22 cellular contexts compared by ENCODE assay signal in genomic region chr12:101047652-101048051, GRCh38.
DNase-seq lines count a peak whose midpoint lies in the region; ATAC-seq, FAIRE-seq and TF ChIP-seq lines count a peak whose summit lies in the region.
"Had no signal": no experiment of that assay in that cellular context is flagged by ENCODE, and none has a peak within 500 bp of the region (broad histone marks: within the 10 kb centered on the region; RNA-seq: fewer than 3 reads in every experiment).

No MANE protein-coding gene starts in this region.

- POLR2A ChIA-PET in activated CD8-positive, alpha-beta T cell treated with anti-CD3 and anti-CD28 coated beads, Interleukin-2, amount 10 ng/mL, durations not matched to agents 7 days and 5 days (lab: Charles Lee): no interaction called here

- no peak overlapping the region for H3K4me3 Mint-ChIP-seq in astrocyte (ENCODE audit: unreplicated experiment)
- no peak overlapping the region for H3K4me3 Mint-ChIP-seq in activated CD8-positive, alpha-beta T cell treated with anti-CD3 and anti-CD28 coated beads, Interleukin-2, amount 10 ng/mL, durations not matched to agents 7 days and 5 days
- H3K4me3 Mint-ChIP-seq: B cell; CD4-positive, alpha-beta T cell; CD8-positive, alpha-beta T cell had no signal

- peaks cover 37% of the 10 kb centered on the region for H3K4me1 Mint-ChIP-seq in astrocyte (ENCODE audit: low read depth, unreplicated experiment)
- H3K4me1 Mint-ChIP-seq in activated CD8-positive, alpha-beta T cell treated with anti-CD3 and anti-CD28 coated beads, Interleukin-2, amount 10 ng/mL, durations not matched to agents 7 days and 5 days (ENCODE audit: low read depth): no peaks in the 10 kb centered on the region
- H3K4me1 Mint-ChIP-seq: B cell had no signal

- H3K9ac ChIP-seq in astrocyte (ENCODE audit: low read length): no peak overlapping the region
- H3K9ac ChIP-seq: BLaER1 treated with 17β-estradiol and CSF1 and Interleukin-3, amounts not matched to agents 10 nM and 100 nM had no signal

- peak; percentile 57 for DNase-seq in LNCaP clone FGC (ENCODE audit: low read depth)
- no peak for DNase-seq in astrocyte (ENCODE audit: low read depth)
- DNase-seq in fibroblast of villous mesenchyme (ENCODE audit: low read depth): peak; percentile 8
- DNase-seq in esophagus squamous epithelium (lab: John Stamatoyannopoulos, UW): no peak
- DNase-seq in stimulated activated CD4-positive, alpha-beta T cell treated with anti-CD3 and anti-CD28 coated beads, Interleukin-4, amount 100 ng/mL, for 4 hours: no peak
- no peak for DNase-seq in KG1 (lab: John Stamatoyannopoulos, UW)
- no peak for DNase-seq in activated CD8-positive, alpha-beta T cell treated with anti-CD3 and anti-CD28 coated beads, Interleukin-2, amount 10 ng/mL, durations not matched to agents 7 days and 5 days
- DNase-seq: AML-193; Caco-2; Calu3; CD4-positive, alpha-beta T cell; CD8-positive, alpha-beta T cell; DMS79 treated with DMSO at 0.1 percent for 48 hours; GF-D8 had no signal

- no peaks in the 10 kb centered on the region for H3K27me3 ChIP-seq in astrocyte (ENCODE audit: insufficient read depth, low read length)
- no peaks in the 10 kb centered on the region for H3K27me3 ChIP-seq in esophagus squamous epithelium
- H3K27me3 ChIP-seq: BLaER1 treated with 17β-estradiol and CSF1 and Interleukin-3, amounts not matched to agents 10 nM and 100 nM had no signal

- no peak for TF ChIP-seq POLR2A in esophagus squamous epithelium (IDR thresholded peaks at IDR 0.05)

- no peak overlapping the region for H2AFZ ChIP-seq in astrocyte (ENCODE audit: low read depth, low read length)

- FAIRE-seq in astrocyte (lab: Jason Lieb, UNC): peak; percentile 13
- FAIRE-seq: A549, D721Med, G401.6, GM12891, GM19239 had no signal

- H3K9me3 Mint-ChIP-seq in astrocyte (ENCODE audit: unreplicated experiment): peaks cover 3% of the 10 kb centered on the region
- no peaks in the 10 kb centered on the region for H3K9me3 Mint-ChIP-seq in activated CD8-positive, alpha-beta T cell treated with anti-CD3 and anti-CD28 coated beads, Interleukin-2, amount 10 ng/mL, durations not matched to agents 7 days and 5 days (ENCODE audit: insufficient read depth)
- H3K9me3 Mint-ChIP-seq: CD8-positive, alpha-beta T cell had no signal

- WGBS in esophagus squamous epithelium, 2 donors: 68 to 77% methylated on average over 1 of the region's 1 CpG

- H3K4me1 ChIP-seq in astrocyte (ENCODE audit: insufficient read depth, low read length) (peaks cover 18% of the 10 kb centered on the region), esophagus squamous epithelium (peaks cover 0 to 11% (median 7%) of the 10 kb centered on the region in 3 donors)
- H3K4me1 ChIP-seq: BLaER1 treated with 17β-estradiol and CSF1 and Interleukin-3, amounts not matched to agents 10 nM and 100 nM had no signal

- H3K9me3 ChIP-seq in astrocyte (ENCODE audit: insufficient read depth, low read depth, low read length): no peaks in the 10 kb centered on the region
- H3K9me3 ChIP-seq in esophagus squamous epithelium: no peaks in the 10 kb centered on the region
- H3K9me3 ChIP-seq: A549; BLaER1 treated with 17β-estradiol and CSF1 and Interleukin-3, amounts not matched to agents 10 nM and 100 nM; Caco-2 had no signal

- intact Hi-C loops in esophagus squamous epithelium (cut with DNase I): no loop called here

- no peak overlapping the region for H3K4me3 ChIP-seq in LNCaP clone FGC (ENCODE audit: low read depth, low read length)
- H3K4me3 ChIP-seq in astrocyte (ENCODE audit: insufficient read depth, low read depth, low read length): no peak overlapping the region
- H3K4me3 ChIP-seq in fibroblast of villous mesenchyme (ENCODE audit: low read depth, low read length): no peak overlapping the region
- H3K4me3 ChIP-seq in esophagus squamous epithelium: no peak overlapping the region
- H3K4me3 ChIP-seq: A549; BLaER1 treated with 17β-estradiol and CSF1 and Interleukin-3, amounts not matched to agents 10 nM and 100 nM had no signal

- H3K27ac ChIP-seq in astrocyte (ENCODE audit: low read depth, low read length) (no peak overlapping the region), esophagus squamous epithelium (no peak overlapping the region)
- H3K27ac ChIP-seq: A549; BLaER1 treated with 17β-estradiol and CSF1 and Interleukin-3, amounts not matched to agents 10 nM and 100 nM; C4-2B had no signal

- H3K4me2 ChIP-seq in astrocyte (ENCODE audit: low read length): no peak overlapping the region
- H3K4me2 ChIP-seq: A549; BLaER1 treated with 17β-estradiol and CSF1 and Interleukin-3, amounts not matched to agents 10 nM and 100 nM had no signal

- peaks cover 12% of the 10 kb centered on the region for H3K36me3 Mint-ChIP-seq in astrocyte (ENCODE audit: low read depth, unreplicated experiment)
- H3K36me3 Mint-ChIP-seq in activated CD8-positive, alpha-beta T cell treated with anti-CD3 and anti-CD28 coated beads, Interleukin-2, amount 10 ng/mL, durations not matched to agents 7 days and 5 days (ENCODE audit: low read depth): no peaks in the 10 kb centered on the region
- H3K36me3 Mint-ChIP-seq: CD8-positive, alpha-beta T cell had no signal

- no peaks in the 10 kb centered on the region for H3K27me3 Mint-ChIP-seq in astrocyte (ENCODE audit: low read depth, unreplicated experiment)
- H3K27me3 Mint-ChIP-seq in activated CD8-positive, alpha-beta T cell treated with anti-CD3 and anti-CD28 coated beads, Interleukin-2, amount 10 ng/mL, durations not matched to agents 7 days and 5 days (ENCODE audit: low read depth): no peaks in the 10 kb centered on the region
- H3K27me3 Mint-ChIP-seq: B cell; CD4-positive, alpha-beta T cell had no signal

- TF ChIP-seq CTCF in LNCaP clone FGC (IDR thresholded peaks at IDR 0.05; ENCODE audit: control insufficient read depth, extremely low read depth, insufficient read depth) (no peak), astrocyte (IDR thresholded peaks at IDR 0.05; ENCODE audit: insufficient read depth, low read depth, low read length) (no peak), fibroblast of villous mesenchyme (IDR thresholded peaks at IDR 0.05; ENCODE audit: insufficient read depth, low read depth, low read length) (no peak), esophagus squamous epithelium (IDR thresholded peaks at IDR 0.05) (no peak)

- no peaks in the 10 kb centered on the region for H4K20me1 ChIP-seq in astrocyte (ENCODE audit: insufficient read depth, low read length)
- H4K20me1 ChIP-seq: BLaER1 treated with 17β-estradiol and CSF1 and Interleukin-3, amounts not matched to agents 10 nM and 100 nM had no signal

- ATAC-seq in activated CD8-positive, alpha-beta T cell treated with anti-CD3 and anti-CD28 coated beads, Interleukin-2, amount 10 ng/mL, durations not matched to agents 7 days and 5 days: no peak
- ATAC-seq: A549; CD8-positive, alpha-beta T cell had no signal

- no peak overlapping the region for H3K27ac Mint-ChIP-seq in astrocyte (ENCODE audit: unreplicated experiment)
- H3K27ac Mint-ChIP-seq in activated CD8-positive, alpha-beta T cell treated with anti-CD3 and anti-CD28 coated beads, Interleukin-2, amount 10 ng/mL, durations not matched to agents 7 days and 5 days: no peak overlapping the region
- H3K27ac Mint-ChIP-seq: B cell; CD4-positive, alpha-beta T cell; CD8-positive, alpha-beta T cell had no signal

- CTCF ChIA-PET in activated CD8-positive, alpha-beta T cell treated with anti-CD3 and anti-CD28 coated beads, Interleukin-2, amount 10 ng/mL, durations not matched to agents 7 days and 5 days (lab: Charles Lee): no interaction called here

- H3K79me2 ChIP-seq in astrocyte (ENCODE audit: insufficient read depth, low read length): no peaks in the 10 kb centered on the region

- H3K36me3 ChIP-seq in astrocyte (ENCODE audit: insufficient read depth, low read length) (no peaks in the 10 kb centered on the region), esophagus squamous epithelium (no peaks in the 10 kb centered on the region)
- H3K36me3 ChIP-seq: BLaER1 treated with 17β-estradiol and CSF1 and Interleukin-3, amounts not matched to agents 10 nM and 100 nM had no signal

Comparison
In these comparisons a context has a peak if more than half of its experiments do, and no peak if none do; other contexts are left out.
1. DNase-seq: peak in LNCaP clone FGC (single experiment) and fibroblast of villous mesenchyme (single experiment); none in astrocyte (single experiment), esophagus squamous epithelium (single experiment), stimulated activated CD4-positive, alpha-beta T cell treated with anti-CD3 and anti-CD28 coated beads, Interleukin-4, amount 100 ng/mL, for 4 hours (0 of 2), KG1 (single experiment) and activated CD8-positive, alpha-beta T cell treated with anti-CD3 and anti-CD28 coated beads, Interleukin-2, amount 10 ng/mL, durations not matched to agents 7 days and 5 days (single experiment).